27 cellular contexts compared by ENCODE assay signal in genomic region chr10:44920252-44920651, GRCh38. TPM values are rescaled to one million over a fixed set of nuclear protein-coding genes. Genes with fewer than 3 reads are reported as not detected.
"Had no signal": no experiment of that assay in that cellular context is flagged by ENCODE, and none has a peak within 500 bp of the region (broad histone marks: within the 10 kb centered on the region; RNA-seq: fewer than 3 reads in every experiment).

No MANE protein-coding gene starts in this region.

- H3K4me3 Mint-ChIP-seq: naive thymus-derived CD4-positive, alpha-beta T cell; natural killer cell treated with Interleukin-12 subunit alpha and Interleukin-12 subunit beta and Interleukin-15 and Interleukin-18, amount 100 ng/mL, for 72 hours; stimulated activated memory B cell treated with anti-CD40 and anti-IgM and Interleukin-4, amounts not matched to agents 10 μg/mL and 1 μg/mL and 100 μg/mL, for 72 hours; stimulated activated naive CD8-positive, alpha-beta T cell treated with anti-CD3 and anti-CD28 coated beads, Interleukin-15, amount 100 ng/mL, for 72 hours had no signal

- H3K4me1 Mint-ChIP-seq: stimulated activated memory B cell treated with anti-CD40 and anti-IgM and Interleukin-4, amounts not matched to agents 10 μg/mL and 1 μg/mL and 100 μg/mL, for 72 hours; stimulated activated naive CD8-positive, alpha-beta T cell treated with anti-CD3 and anti-CD28 coated beads, Interleukin-15, amount 100 ng/mL, for 72 hours had no signal

- H3K27ac Mint-ChIP-seq: natural killer cell treated with Interleukin-12 subunit alpha and Interleukin-12 subunit beta and Interleukin-15 and Interleukin-18, amount 100 ng/mL, for 72 hours; stimulated activated memory B cell treated with anti-CD40 and anti-IgM and Interleukin-4, amounts not matched to agents 10 μg/mL and 1 μg/mL and 100 μg/mL, for 72 hours; stimulated activated naive CD8-positive, alpha-beta T cell treated with anti-CD3 and anti-CD28 coated beads, Interleukin-15, amount 100 ng/mL, for 72 hours had no signal

- H3K36me3 Mint-ChIP-seq: natural killer cell treated with Interleukin-12 subunit alpha and Interleukin-12 subunit beta and Interleukin-15 and Interleukin-18, amount 100 ng/mL, for 72 hours; stimulated activated memory B cell treated with anti-CD40 and anti-IgM and Interleukin-4, amounts not matched to agents 10 μg/mL and 1 μg/mL and 100 μg/mL, for 72 hours had no signal

- DNase-seq: heart right ventricle; kidney glomerular epithelial cell; left colon; left ventricle myocardium inferior; mesendoderm; midbrain; mucosa of descending colon; posterior cingulate gyrus; right lobe of liver; stimulated activated CD4-positive, alpha-beta T cell treated with anti-CD3 and anti-CD28 coated beads, Interleukin-1b, Interleukin-23, amount 100 ng/mL, for 48 hours; stimulated activated CD4-positive, alpha-beta T cell treated with anti-CD3 and anti-CD28 coated beads, Interleukin-2, amount 100 ng/mL, for 48 hours; stimulated activated CD4-positive, alpha-beta T cell treated with anti-CD3 and anti-CD28 coated beads, Interleukin-4, amount 100 ng/mL, for 4 hours; stimulated activated CD8-positive, alpha-beta memory T cell treated with anti-CD3 and anti-CD28 coated beads, Interleukin-4, amount 100 ng/mL, for 48 hours; stimulated activated naive CD4-positive, alpha-beta T cell treated with Interleukin-2 at 50 U/mL for 16 hours; stimulated activated naive CD8-positive, alpha-beta T cell treated with anti-CD3 and anti-CD28 coated beads, Interleukin-15, amount 100 ng/mL, for 72 hours; substantia nigra; upper lobe of left lung had no signal

- H3K9me3 Mint-ChIP-seq: natural killer cell treated with Interleukin-12 subunit alpha and Interleukin-12 subunit beta and Interleukin-15 and Interleukin-18, amount 100 ng/mL, for 72 hours had no signal

RNA-seq across cellular contexts. Expression of gene TMEM72, which starts 9.1 kb away (rescaled TPM):
- total RNA-seq: left ventricle myocardium inferior; lower leg skin; naive thymus-derived CD4-positive, alpha-beta T cell; natural killer cell treated with Interleukin-12 subunit alpha and Interleukin-12 subunit beta and Interleukin-15 and Interleukin-18, amount 100 ng/mL, for 72 hours; omental fat pad; pulmonary artery endothelial cell; right lobe of liver; smooth muscle cell; temporal lobe; urinary bladder; vagina had no signal
